In the genomic region with DNA sequence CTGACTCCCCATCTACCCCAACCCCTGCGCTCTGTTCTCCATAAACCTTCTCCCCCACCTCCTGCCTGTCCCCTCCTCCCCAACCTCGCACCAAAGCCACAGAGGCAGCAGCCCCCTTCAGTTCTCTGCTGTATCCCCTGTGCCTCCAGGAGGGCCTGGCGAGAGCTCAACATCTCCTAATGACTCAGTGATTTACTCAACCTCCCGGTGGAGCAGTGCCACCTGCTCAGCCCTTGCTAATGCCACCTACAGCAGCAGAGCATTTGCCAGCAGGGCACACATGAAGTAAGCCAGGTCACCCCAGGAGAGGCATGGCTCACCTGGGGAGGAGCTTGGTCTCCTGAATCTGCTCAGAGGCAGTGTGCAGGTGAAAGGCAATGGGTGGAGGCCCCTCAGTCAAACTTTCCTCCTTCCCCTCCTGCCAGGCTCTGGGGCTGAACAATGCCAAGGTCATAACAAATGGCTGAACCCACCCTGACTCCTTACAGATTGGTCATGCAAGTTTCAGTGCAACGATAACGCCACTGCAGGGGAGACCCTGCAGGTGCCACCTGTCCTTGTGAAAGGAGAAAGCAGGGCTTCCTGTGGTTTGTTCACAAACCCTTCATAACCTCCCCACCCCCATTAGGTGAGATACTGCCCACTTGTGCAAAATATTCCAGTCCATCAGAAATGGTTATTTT, we compare ENCODE assay signal across 13 cellular contexts. TPM values are rescaled to one million over a fixed set of nuclear protein-coding genes. Genes with fewer than 3 reads are reported as not detected.
A peak's percentile ranks its signal among the peaks of the same experiment; 100 is the strongest.
DNase-seq lines count a peak whose midpoint lies in the region; ATAC-seq, FAIRE-seq and TF ChIP-seq lines count a peak whose summit lies in the region.
"Had no signal": no experiment of that assay in that cellular context is flagged by ENCODE, and none has a peak within 500 bp of the region (broad histone marks: within the 10 kb centered on the region; RNA-seq: fewer than 3 reads in every experiment).

No MANE protein-coding gene starts in this region.

- no peak overlapping the region for H3K27ac ChIP-seq in GM12878 (ENCODE audit: control insufficient read depth, insufficient read depth)
- no peak overlapping the region for H3K27ac ChIP-seq in spleen
- H3K27ac ChIP-seq: VCaP had no signal

- DNase-seq in activated CD4-positive, alpha-beta memory T cell treated with anti-CD3 and anti-CD28 coated beads for 36 hours: peak; percentile 10
- no peak for DNase-seq in activated CD4-positive, alpha-beta memory T cell treated with anti-CD3 and anti-CD28 coated beads, Interleukin-2, amount 10 ng/mL, durations not matched to agents 7 days and 5 days
- DNase-seq in M059J (ENCODE audit: low read depth): peak; percentile 51
- DNase-seq in GM12878 (ENCODE audit: low read depth, low spot score): no peak
- peak; percentile 59 for DNase-seq in osteocyte (ENCODE audit: extremely low spot score, unreplicated experiment)
- DNase-seq in spleen: no peak
- DNase-seq in effector CD4-positive, alpha-beta T cell: no peak
- DNase-seq in COLO829 (ENCODE audit: low spot score): no peak
- DNase-seq: activated effector memory CD4-positive, alpha-beta T cell treated with Interleukin-2 at 50 U/mL for 16 hours; NCI-H1694 had no signal

- no peak for TF ChIP-seq POLR2A in GM12878 (IDR thresholded peaks at IDR 0.05; ENCODE audit: low read depth, low read length)
- TF ChIP-seq POLR2A in spleen (IDR thresholded peaks at IDR 0.05): no peak

- in situ Hi-C loops in GM12878 (cut with MboI): no loop called here

- H4K20me1 ChIP-seq in GM12878 (ENCODE audit: control insufficient read depth, insufficient read depth): no peaks in the 10 kb centered on the region; the same call in 1 of the 2 replicates

- H3K27me3 ChIP-seq in GM12878 (replicated peaks in 1 of 2; ENCODE audit: control insufficient read depth in 2 of 2, insufficient read depth in 2 of 2, low read length in 1 of 2): no peaks in the 10 kb centered on the region
- H3K27me3 ChIP-seq in spleen (replicated peaks in 1 of 7): peaks cover 0 to 4% (median 0%) of the 10 kb centered on the region in 7 donors

- peak; percentile 44 for ATAC-seq in GM12878

- no peak for FAIRE-seq in GM12878 (lab: Jason Lieb, UNC)

- no peak for TF ChIP-seq EP300 in GM12878 (IDR thresholded peaks at IDR 0.05; ENCODE audit: borderline replicate concordance in 1 of 2, control insufficient read depth in 1 of 2, low read depth in 2 of 2, low read length in 2 of 2)

- 23% methylated on average over 6 of the region's 6 CpGs for WGBS in GM12878 (ENCODE audit: insufficient coverage, insufficient replicate concordance, low lambda C conversion rate, missing lambda C conversion rate)
- WGBS in spleen, 5 donors: 59 to 71% (median 66%) methylated on average over 6 of the region's 6 CpGs

- H3K36me3 Mint-ChIP-seq in activated CD4-positive, alpha-beta memory T cell treated with anti-CD3 and anti-CD28 coated beads for 36 hours: no peaks in the 10 kb centered on the region
- H3K36me3 Mint-ChIP-seq in activated CD4-positive, alpha-beta memory T cell treated with anti-CD3 and anti-CD28 coated beads, Interleukin-2, amount 10 ng/mL, durations not matched to agents 7 days and 5 days (ENCODE audit: low read depth): no peaks in the 10 kb centered on the region
- H3K36me3 Mint-ChIP-seq in osteocyte (ENCODE audit: unreplicated experiment): no peaks in the 10 kb centered on the region

- POLR2A ChIA-PET in activated CD4-positive, alpha-beta memory T cell treated with anti-CD3 and anti-CD28 coated beads for 36 hours (lab: Charles Lee): no interaction called here
- POLR2A ChIA-PET in activated CD4-positive, alpha-beta memory T cell treated with anti-CD3 and anti-CD28 coated beads, Interleukin-2, amount 10 ng/mL, durations not matched to agents 7 days and 5 days (lab: Charles Lee): no interaction called here
- POLR2A ChIA-PET in GM12878 (lab: Charles Lee): no interaction called here

- H3K36me3 ChIP-seq in GM12878 (ENCODE audit: control insufficient read depth in 2 of 2, insufficient read depth in 2 of 2, low read length in 1 of 2) (no peaks in the 10 kb centered on the region), spleen (no peaks in the 10 kb centered on the region)

- H3K4me1 ChIP-seq in GM12878 (ENCODE audit: control insufficient read depth, insufficient read depth, low read length) (peaks cover 19% of the 10 kb centered on the region), spleen (peaks cover 0 to 36% (median 24%) of the 10 kb centered on the region in 6 donors)

- TF ChIP-seq RAD21 in GM12878 (IDR thresholded peaks at IDR 0.05; ENCODE audit: insufficient read depth, low read depth, low read length): no peak

- H3K4me1 Mint-ChIP-seq in activated CD4-positive, alpha-beta memory T cell treated with anti-CD3 and anti-CD28 coated beads for 36 hours (ENCODE audit: low read depth): peaks cover 2% of the 10 kb centered on the region
- peaks cover 5% of the 10 kb centered on the region for H3K4me1 Mint-ChIP-seq in activated CD4-positive, alpha-beta memory T cell treated with anti-CD3 and anti-CD28 coated beads, Interleukin-2, amount 10 ng/mL, durations not matched to agents 7 days and 5 days
- H3K4me1 Mint-ChIP-seq in osteocyte (ENCODE audit: unreplicated experiment): peaks cover 8% of the 10 kb centered on the region

- BruUV-seq in GM12878 (replicated peaks; lab: Mats Ljungman, UMichigan): no TSS peak

- no peak overlapping the region for H3K4me3 Mint-ChIP-seq in activated CD4-positive, alpha-beta memory T cell treated with anti-CD3 and anti-CD28 coated beads for 36 hours
- no peak overlapping the region for H3K4me3 Mint-ChIP-seq in activated CD4-positive, alpha-beta memory T cell treated with anti-CD3 and anti-CD28 coated beads, Interleukin-2, amount 10 ng/mL, durations not matched to agents 7 days and 5 days
- no peak overlapping the region for H3K4me3 Mint-ChIP-seq in osteocyte (ENCODE audit: unreplicated experiment)

- H3K79me2 ChIP-seq in GM12878 (ENCODE audit: control insufficient read depth, insufficient read depth, low read length): no peaks in the 10 kb centered on the region

- TF ChIP-seq CTCF in GM12878 (IDR thresholded peaks at IDR 0.05 in 2 of 3, conservative IDR thresholded peaks at IDR 0.05 in 1 of 3; ENCODE audit: control insufficient read depth in 2 of 3, extremely low read depth in 1 of 3, insufficient read depth in 1 of 3, low read depth in 3 of 3, low read length in 3 of 3): no peak
- TF ChIP-seq CTCF in osteocyte (IDR thresholded peaks at IDR 0.05): no peak
- TF ChIP-seq CTCF in spleen (IDR thresholded peaks at IDR 0.05 in 8 of 11, conservative IDR thresholded peaks at IDR 0.05 in 3 of 11): no peak

- RAD21 ChIA-PET in GM12878 (lab: Charles Lee; ENCODE audit: unreplicated experiment): no interaction called here

- intact Hi-C loops in activated CD4-positive, alpha-beta memory T cell treated with anti-CD3 and anti-CD28 coated beads for 36 hours (cut with micrococcal nuclease): no loop called here
- intact Hi-C loops in GM12878 (cut with micrococcal nuclease; ENCODE audit: unreplicated experiment) (no loop called here), spleen (cut with DNase I; ENCODE audit: low total_unique reads) (no loop called here)

- H3K9me3 ChIP-seq in GM12878 (replicated peaks; ENCODE audit: control insufficient read depth, insufficient read depth, low read length) (no peaks in the 10 kb centered on the region), spleen (no peaks in the 10 kb centered on the region)

- no peak overlapping the region for H3K9ac ChIP-seq in GM12878 (ENCODE audit: control insufficient read depth, insufficient read depth, low read length)

- peaks cover 17% of the 10 kb centered on the region for H3K27me3 Mint-ChIP-seq in activated CD4-positive, alpha-beta memory T cell treated with anti-CD3 and anti-CD28 coated beads for 36 hours
- H3K27me3 Mint-ChIP-seq in activated CD4-positive, alpha-beta memory T cell treated with anti-CD3 and anti-CD28 coated beads, Interleukin-2, amount 10 ng/mL, durations not matched to agents 7 days and 5 days: peaks cover 26% of the 10 kb centered on the region
- H3K27me3 Mint-ChIP-seq in osteocyte (ENCODE audit: unreplicated experiment): peaks cover 4% of the 10 kb centered on the region

- H3K9me3 Mint-ChIP-seq in activated CD4-positive, alpha-beta memory T cell treated with anti-CD3 and anti-CD28 coated beads for 36 hours: no peaks in the 10 kb centered on the region
- no peaks in the 10 kb centered on the region for H3K9me3 Mint-ChIP-seq in activated CD4-positive, alpha-beta memory T cell treated with anti-CD3 and anti-CD28 coated beads, Interleukin-2, amount 10 ng/mL, durations not matched to agents 7 days and 5 days
- no peaks in the 10 kb centered on the region for H3K9me3 Mint-ChIP-seq in osteocyte (ENCODE audit: unreplicated experiment)

- H3K27ac Mint-ChIP-seq in activated CD4-positive, alpha-beta memory T cell treated with anti-CD3 and anti-CD28 coated beads for 36 hours: no peak overlapping the region
- no peak overlapping the region for H3K27ac Mint-ChIP-seq in activated CD4-positive, alpha-beta memory T cell treated with anti-CD3 and anti-CD28 coated beads, Interleukin-2, amount 10 ng/mL, durations not matched to agents 7 days and 5 days
- no peak overlapping the region for H3K27ac Mint-ChIP-seq in osteocyte (ENCODE audit: unreplicated experiment)

- CTCF ChIA-PET in activated CD4-positive, alpha-beta memory T cell treated with anti-CD3 and anti-CD28 coated beads for 36 hours (lab: Charles Lee): no interaction called here
- CTCF ChIA-PET in activated CD4-positive, alpha-beta memory T cell treated with anti-CD3 and anti-CD28 coated beads, Interleukin-2, amount 10 ng/mL, durations not matched to agents 7 days and 5 days (lab: Charles Lee): no interaction called here
- CTCF ChIA-PET in GM12878 (lab: Yijun Ruan, JAX): interaction anchor here (2.0 kb wide), 1 partner anchor 48 kb away, joined by 6 read pairs; no protein-coding TSS in a partner anchor

- SMC1A ChIA-PET in GM12878 (lab: Charles Lee; ENCODE audit: uncharacterized antibody, unreplicated experiment): no interaction called here

- H3K4me2 ChIP-seq in GM12878 (ENCODE audit: control insufficient read depth, insufficient read depth): no peak overlapping the region

- H3K4me3 ChIP-seq in GM12878 (no peak overlapping the region), spleen (no peak overlapping the region)

- peak overlapping the region; percentile 23; the same call in 1 of the 2 replicates for H2AFZ ChIP-seq in GM12878 (ENCODE audit: control insufficient read depth, low read depth, low read length)

RNA-seq across cellular contexts. Expression of a gene that starts 19.8 kb away (rescaled TPM):
- total RNA-seq in activated CD4-positive, alpha-beta memory T cell treated with anti-CD3 and anti-CD28 coated beads for 36 hours: not detected
- not detected for total RNA-seq in activated CD4-positive, alpha-beta memory T cell treated with anti-CD3 and anti-CD28 coated beads, Interleukin-2, amount 10 ng/mL, durations not matched to agents 7 days and 5 days
- total RNA-seq in M059J (2014; rRNA removed; shearing (Covaris generic)): 0.02 TPM in 1 of 2 replicates, not detected in the other
- 0.31 TPM in 1 of 2 replicates, not detected in the other for total RNA-seq in GM12878 (2013; cell fraction: nucleolus; rRNA removed)
- total RNA-seq in GM12878 (2014; rRNA removed) (0.05 and 0.06 TPM in 2 replicates), GM12878 (2014; rRNA removed; fragmentation: Illumina TruSeq; extraction: Trizol) (not detected in 2 replicates), GM12878 (2021) (0.16 TPM in 1 of 2 replicates, not detected in the other), osteocyte (not detected in 2 replicates), spleen (not detected)
- polyA plus RNA-seq in GM12878 (2011; ENCODE audit: low read depth): not detected
- polyA plus RNA-seq in GM12878 (2011; rRNA removed) (0.06 and 0.07 TPM in 2 replicates), GM12878 (2014; fragmentation: Illumina TruSeq; extraction: Trizol) (0.01 TPM in 1 of 2 replicates, not detected in the other), GM12878 (2014; fragmentation: Nextera tagmentation; extraction: Ambion mirVana) (under 1 TPM; 0.02 to 0.10 TPM), GM12878 (2014; rRNA removed) (0.05 TPM in 1 of 2 replicates, not detected in the other), GM12878 (2016; fragmentation: Nextera tagmentation; extraction: Ambion mirVana) (not detected), spleen (under 1 TPM in 2 of 3 donors, not detected in 1; 0.06 to 0.42 TPM)
- polyA plus RNA-seq in GM12878 (2011; cell fraction: cytosol; rRNA removed): not detected in 2 replicates
- not detected in 2 replicates for polyA plus RNA-seq in GM12878 (2011; cell fraction: nucleus; rRNA removed)
- 0.01 TPM in 1 of 2 replicates, not detected in the other for polyA plus RNA-seq in GM12878 (2012)
- polyA minus RNA-seq in GM12878 (2011; rRNA and poly(A)+ RNA removed): not detected in 2 replicates
- polyA minus RNA-seq in GM12878 (2011; cell fraction: cytosol; rRNA and poly(A)+ RNA removed): not detected in 2 replicates
- polyA minus RNA-seq in GM12878 (2011; cell fraction: nucleus; rRNA and poly(A)+ RNA removed): 0.12 TPM in 1 of 2 replicates, not detected in the other
- total RNA-seq: fibroblast of lung had no signal
- polyA plus RNA-seq: fibroblast of lung, neural cell had no signal

Comparison
In these comparisons a context has a peak if more than half of its experiments do, and no peak if none do; other contexts are left out.
1. DNase-seq: peak in activated CD4-positive, alpha-beta memory T cell treated with anti-CD3 and anti-CD28 coated beads for 36 hours (single experiment), M059J (single experiment) and osteocyte (single experiment); none in activated CD4-positive, alpha-beta memory T cell treated with anti-CD3 and anti-CD28 coated beads, Interleukin-2, amount 10 ng/mL, durations not matched to agents 7 days and 5 days (single experiment), GM12878 (single experiment), spleen (single experiment), effector CD4-positive, alpha-beta T cell (single experiment) and COLO829 (single experiment).